Comparison of ENCODE assay signal across 18 cellular contexts in genomic region chr12:5429741-5430557, GRCh38. TPM values are rescaled to one million over a fixed set of nuclear protein-coding genes. Genes with fewer than 3 reads are reported as not detected.
DNase-seq lines count a peak whose midpoint lies in the region; ATAC-seq, FAIRE-seq and TF ChIP-seq lines count a peak whose summit lies in the region.
"Had no signal": no experiment of that assay in that cellular context is flagged by ENCODE, and none has a peak within 500 bp of the region (broad histone marks: within the 10 kb centered on the region; RNA-seq: fewer than 3 reads in every experiment).

No MANE protein-coding gene starts in this region.

- H3K79me2 ChIP-seq in astrocyte (ENCODE audit: insufficient read depth, low read length) (peaks cover 16% of the 10 kb centered on the region), osteoblast (ENCODE audit: insufficient read depth, low read length) (no peaks in the 10 kb centered on the region)

- H3K27ac Mint-ChIP-seq in astrocyte (ENCODE audit: unreplicated experiment) = peak overlapping the region; percentile 23
- H3K27ac Mint-ChIP-seq: stimulated activated naive CD8-positive, alpha-beta T cell treated with anti-CD3 and anti-CD28 coated beads, Interleukin-15, Interleukin-2, amounts not matched to agents 100 ng/mL and 50 ng/mL, for 24 hours had no signal

- TF ChIP-seq CTCF in cardiac muscle cell (IDR thresholded peaks at IDR 0.05; ENCODE audit: low read depth, low read length) (no peak), astrocyte (IDR thresholded peaks at IDR 0.05; ENCODE audit: insufficient read depth, low read depth, low read length) (no peak), tibial artery (IDR thresholded peaks at IDR 0.05) (no peak), osteoblast (IDR thresholded peaks at IDR 0.05; ENCODE audit: extremely low read depth, low read depth, low read length) (no peak)

- H3K27ac ChIP-seq in cardiac muscle cell (no peak overlapping the region), astrocyte (ENCODE audit: low read depth, low read length) (no peak overlapping the region), tibial artery (peak overlapping the region; percentile 92 to 96), osteoblast (ENCODE audit: low read depth, low read length) (no peak overlapping the region)
- H3K27ac ChIP-seq: brain microvascular endothelial cell, SJSA1 had no signal

- intact Hi-C loops in cardiac septum (cut with DNase I) (loop anchor here (10.0 kb wide), 1 partner anchor 205 kb away; no protein-coding TSS in a partner anchor), tibial artery (cut with DNase I; ENCODE audit: low total_unique reads) (loop anchor here (2.0 to 10.0 kb wide), 5 partner anchors 13 to 365 kb away; no protein-coding TSS in a partner anchor)

- peak overlapping the region; percentile 93 for H3K4me2 ChIP-seq in astrocyte (ENCODE audit: low read length)
- H3K4me2 ChIP-seq in osteoblast (ENCODE audit: insufficient read depth, low read length) = no peak overlapping the region

- H3K9me3 Mint-ChIP-seq in astrocyte (ENCODE audit: unreplicated experiment) = no peaks in the 10 kb centered on the region
- H3K9me3 Mint-ChIP-seq: stimulated activated naive CD8-positive, alpha-beta T cell treated with anti-CD3 and anti-CD28 coated beads, Interleukin-15, Interleukin-2, amounts not matched to agents 100 ng/mL and 50 ng/mL, for 24 hours had no signal

- H3K9me3 ChIP-seq in cardiac muscle cell (ENCODE audit: low read depth) (no peaks in the 10 kb centered on the region), astrocyte (ENCODE audit: insufficient read depth, low read depth, low read length) (no peaks in the 10 kb centered on the region), tibial artery (no peaks in the 10 kb centered on the region), osteoblast (ENCODE audit: low read depth, low read length) (no peaks in the 10 kb centered on the region)
- H3K9me3 ChIP-seq: SJSA1 had no signal

- peak in 1 of 2 donors; percentile 42 for DNase-seq in cardiac muscle cell (ENCODE audit: low read depth in 1 of 2, low spot score in 1 of 2)
- no peak for DNase-seq in cardiac septum (ENCODE audit: low spot score)
- DNase-seq in astrocyte (ENCODE audit: low read depth) = no peak
- DNase-seq in iPS-NIHi7 (ENCODE audit: extremely low spot score) = peak; percentile 67
- DNase-seq in tibial artery = no peak
- DNase-seq in inferior parietal cortex (ENCODE audit: extremely low spot score) = no peak
- DNase-seq in osteoblast (ENCODE audit: insufficient read length, low spot score, missing footprints) = no peak
- DNase-seq: brain microvascular endothelial cell; COR-L47; effector memory CD4-positive, alpha-beta T cell; foreskin melanocyte; NCI-H2029 had no signal

- H3K36me3 ChIP-seq in cardiac muscle cell (no peaks in the 10 kb centered on the region), astrocyte (ENCODE audit: insufficient read depth, low read length) (no peaks in the 10 kb centered on the region), tibial artery (no peaks in the 10 kb centered on the region), osteoblast (ENCODE audit: insufficient read depth, low read length) (no peaks in the 10 kb centered on the region)
- H3K36me3 ChIP-seq: brain microvascular endothelial cell, SJSA1 had no signal

- peak overlapping the region; percentile 58 for H3K4me3 ChIP-seq in cardiac muscle cell
- H3K4me3 ChIP-seq in astrocyte (ENCODE audit: insufficient read depth, low read depth, low read length) = no peak overlapping the region
- H3K4me3 ChIP-seq in tibial artery = peak overlapping the region; percentile 76 to 82
- H3K4me3 ChIP-seq in osteoblast (ENCODE audit: insufficient read depth, low read length) = no peak overlapping the region
- H3K4me3 ChIP-seq: SJSA1 had no signal

- H3K4me3 Mint-ChIP-seq in astrocyte (ENCODE audit: unreplicated experiment) = peak overlapping the region; percentile 89

- H2AFZ ChIP-seq in astrocyte (ENCODE audit: low read depth, low read length) = no peak overlapping the region
- no peak overlapping the region for H2AFZ ChIP-seq in osteoblast (ENCODE audit: low read length)

- H3K27me3 ChIP-seq in cardiac muscle cell (peaks cover 42% of the 10 kb centered on the region), astrocyte (ENCODE audit: insufficient read depth, low read length) (peaks cover 59% of the 10 kb centered on the region), tibial artery (no peaks in the 10 kb centered on the region), osteoblast (ENCODE audit: insufficient read depth, low read length) (peaks cover 65% of the 10 kb centered on the region)

- FAIRE-seq in astrocyte (lab: Jason Lieb, UNC) = no peak
- FAIRE-seq: A204.1, TTC549 had no signal

- H4K20me1 ChIP-seq in astrocyte (ENCODE audit: insufficient read depth, low read length) = peaks cover 12% of the 10 kb centered on the region
- H4K20me1 ChIP-seq in osteoblast (ENCODE audit: insufficient read depth, low read length) = no peaks in the 10 kb centered on the region

- peaks cover 31% of the 10 kb centered on the region for H3K4me1 ChIP-seq in cardiac muscle cell (ENCODE audit: low read depth)
- peaks cover 34% of the 10 kb centered on the region for H3K4me1 ChIP-seq in astrocyte (ENCODE audit: insufficient read depth, low read length)
- H3K4me1 ChIP-seq in tibial artery = peaks cover 0 to 45% (median 28%) of the 10 kb centered on the region in 4 donors
- H3K4me1 ChIP-seq in osteoblast (ENCODE audit: insufficient read depth, low read length) = no peaks in the 10 kb centered on the region

- H3K36me3 Mint-ChIP-seq in astrocyte (ENCODE audit: low read depth, unreplicated experiment) = no peaks in the 10 kb centered on the region

- peaks cover 27% of the 10 kb centered on the region for H3K4me1 Mint-ChIP-seq in astrocyte (ENCODE audit: low read depth, unreplicated experiment)

- H3K27me3 Mint-ChIP-seq in astrocyte (ENCODE audit: low read depth, unreplicated experiment) = peaks cover 38% of the 10 kb centered on the region

- ATAC-seq in HG03159 (IDR thresholded peaks at IDR 0.05; ENCODE audit: unreplicated experiment) = no peak
- ATAC-seq: left lobe of liver had no signal

- H3K9ac ChIP-seq in astrocyte (ENCODE audit: low read length) = peak overlapping the region; percentile 81

RNA-seq across cellular contexts. Expression of gene NTF3, which starts 2.0 kb away (rescaled TPM):
- total RNA-seq in cardiac muscle cell (2.6 and 4.7 TPM in 2 replicates), cardiac septum (0.70 TPM), astrocyte (8.9 and 9.6 TPM in 2 replicates), osteoblast (under 0.01 and 1.1 TPM in 2 replicates)
- 3.9 and 8.7 TPM in 2 replicates for polyA plus RNA-seq in cardiac muscle cell

Comparison
In these comparisons a context has a peak if more than half of its experiments do, and no peak if none do; other contexts are left out.
1. H3K27ac ChIP-seq: peak in tibial artery (2 of 2); none in cardiac muscle cell (single experiment), astrocyte (single experiment) and osteoblast (single experiment).
2. H3K4me3 ChIP-seq: peak in cardiac muscle cell (single experiment) and tibial artery (2 of 2); none in astrocyte (single experiment) and osteoblast (single experiment).